2 cellular contexts compared by ENCODE assay signal in genomic region chr21:37423103-37423502, GRCh38.
TF ChIP-seq lines count a peak whose summit lies in the region.

No MANE protein-coding gene starts in this region.

TF ChIP-seq in GM23338, 12 proteins besides CTCF, POLR2A, EP300 and RAD21:
- TF ChIP-seq REST (IDR thresholded peaks at IDR 0.05; ENCODE audit: unreplicated experiment) = no peak
- TF ChIP-seq EZH2 (IDR thresholded peaks at IDR 0.05; ENCODE audit: low read depth, unreplicated experiment) = no peak
- TF ChIP-seq CREB1 (CRISPR knock-in tag; IDR thresholded peaks at IDR 0.05; ENCODE audit: low read depth) = no peak
- no peak for TF ChIP-seq EZH2phosphoT487 (IDR thresholded peaks at IDR 0.05; ENCODE audit: unreplicated experiment)
- TF ChIP-seq ZNF114 (CRISPR knock-in tag; IDR thresholded peaks at IDR 0.05) = no peak
- no peak for TF ChIP-seq POLR2AphosphoS5 (IDR thresholded peaks at IDR 0.05; ENCODE audit: low read depth)
- TF ChIP-seq, protein P1, sequence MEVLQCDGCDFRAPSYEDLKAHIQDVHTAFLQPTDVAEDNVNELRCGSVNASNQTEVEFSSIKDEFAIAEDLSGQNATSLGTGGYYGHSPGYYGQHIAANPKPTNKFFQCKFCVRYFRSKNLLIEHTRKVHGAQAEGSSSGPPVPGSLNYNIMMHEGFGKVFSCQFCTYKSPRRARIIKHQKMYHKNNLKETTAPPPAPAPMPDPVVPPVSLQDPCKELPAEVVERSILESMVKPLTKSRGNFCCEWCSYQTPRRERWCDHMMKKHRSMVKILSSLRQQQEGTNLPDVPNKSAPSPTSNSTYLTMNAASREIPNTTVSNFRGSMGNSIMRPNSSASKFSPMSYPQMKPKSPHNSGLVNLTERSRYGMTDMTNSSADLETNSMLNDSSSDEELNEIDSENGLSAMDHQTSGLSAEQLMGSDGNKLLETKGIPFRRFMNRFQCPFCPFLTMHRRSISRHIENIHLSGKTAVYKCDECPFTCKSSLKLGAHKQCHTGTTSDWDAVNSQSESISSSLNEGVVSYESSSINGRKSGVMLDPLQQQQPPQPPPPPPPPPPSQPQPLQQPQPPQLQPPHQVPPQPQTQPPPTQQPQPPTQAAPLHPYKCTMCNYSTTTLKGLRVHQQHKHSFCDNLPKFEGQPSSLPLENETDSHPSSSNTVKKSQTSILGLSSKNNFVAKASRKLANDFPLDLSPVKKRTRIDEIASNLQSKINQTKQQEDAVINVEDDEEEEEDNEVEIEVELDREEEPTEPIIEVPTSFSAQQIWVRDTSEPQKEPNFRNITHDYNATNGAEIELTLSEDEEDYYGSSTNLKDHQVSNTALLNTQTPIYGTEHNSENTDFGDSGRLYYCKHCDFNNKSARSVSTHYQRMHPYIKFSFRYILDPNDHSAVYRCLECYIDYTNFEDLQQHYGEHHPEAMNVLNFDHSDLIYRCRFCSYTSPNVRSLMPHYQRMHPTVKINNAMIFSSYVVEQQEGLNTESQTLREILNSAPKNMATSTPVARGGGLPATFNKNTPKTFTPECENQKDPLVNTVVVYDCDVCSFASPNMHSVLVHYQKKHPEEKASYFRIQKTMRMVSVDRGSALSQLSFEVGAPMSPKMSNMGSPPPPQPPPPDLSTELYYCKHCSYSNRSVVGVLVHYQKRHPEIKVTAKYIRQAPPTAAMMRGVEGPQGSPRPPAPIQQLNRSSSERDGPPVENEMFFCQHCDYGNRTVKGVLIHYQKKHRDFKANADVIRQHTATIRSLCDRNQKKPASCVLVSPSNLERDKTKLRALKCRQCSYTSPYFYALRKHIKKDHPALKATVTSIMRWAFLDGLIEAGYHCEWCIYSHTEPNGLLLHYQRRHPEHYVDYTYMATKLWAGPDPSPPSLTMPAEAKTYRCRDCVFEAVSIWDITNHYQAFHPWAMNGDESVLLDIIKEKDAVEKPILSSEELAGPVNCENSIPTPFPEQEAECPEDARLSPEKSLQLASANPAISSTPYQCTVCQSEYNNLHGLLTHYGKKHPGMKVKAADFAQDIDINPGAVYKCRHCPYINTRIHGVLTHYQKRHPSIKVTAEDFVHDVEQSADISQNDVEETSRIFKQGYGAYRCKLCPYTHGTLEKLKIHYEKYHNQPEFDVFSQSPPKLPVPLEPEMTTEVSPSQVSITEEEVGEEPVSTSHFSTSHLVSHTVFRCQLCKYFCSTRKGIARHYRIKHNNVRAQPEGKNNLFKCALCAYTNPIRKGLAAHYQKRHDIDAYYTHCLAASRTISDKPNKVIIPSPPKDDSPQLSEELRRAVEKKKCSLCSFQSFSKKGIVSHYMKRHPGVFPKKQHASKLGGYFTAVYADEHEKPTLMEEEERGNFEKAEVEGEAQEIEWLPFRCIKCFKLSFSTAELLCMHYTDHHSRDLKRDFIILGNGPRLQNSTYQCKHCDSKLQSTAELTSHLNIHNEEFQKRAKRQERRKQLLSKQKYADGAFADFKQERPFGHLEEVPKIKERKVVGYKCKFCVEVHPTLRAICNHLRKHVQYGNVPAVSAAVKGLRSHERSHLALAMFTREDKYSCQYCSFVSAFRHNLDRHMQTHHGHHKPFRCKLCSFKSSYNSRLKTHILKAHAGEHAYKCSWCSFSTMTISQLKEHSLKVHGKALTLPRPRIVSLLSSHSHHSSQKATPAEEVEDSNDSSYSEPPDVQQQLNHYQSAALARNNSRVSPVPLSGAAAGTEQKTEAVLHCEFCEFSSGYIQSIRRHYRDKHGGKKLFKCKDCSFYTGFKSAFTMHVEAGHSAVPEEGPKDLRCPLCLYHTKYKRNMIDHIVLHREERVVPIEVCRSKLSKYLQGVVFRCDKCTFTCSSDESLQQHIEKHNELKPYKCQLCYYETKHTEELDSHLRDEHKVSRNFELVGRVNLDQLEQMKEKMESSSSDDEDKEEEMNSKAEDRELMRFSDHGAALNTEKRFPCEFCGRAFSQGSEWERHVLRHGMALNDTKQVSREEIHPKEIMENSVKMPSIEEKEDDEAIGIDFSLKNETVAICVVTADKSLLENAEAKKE (CRISPR knock-in tag; IDR thresholded peaks at IDR 0.05) = no peak
- no peak for TF ChIP-seq STAT1 (IDR thresholded peaks at IDR 0.05; ENCODE audit: unreplicated experiment)
- no peak for TF ChIP-seq NANOG (IDR thresholded peaks at IDR 0.05; ENCODE audit: borderline replicate concordance)
- TF ChIP-seq JUNB (IDR thresholded peaks at IDR 0.05; ENCODE audit: unreplicated experiment) = no peak
- no peak for TF ChIP-seq ETS1 (IDR thresholded peaks at IDR 0.05)
- no peak for TF ChIP-seq ZNF331 (CRISPR knock-in tag; IDR thresholded peaks at IDR 0.05; ENCODE audit: low read depth)
TF ChIP-seq in GM23338: peak in this region for 0.

TF ChIP-seq in K562, 482 proteins besides CTCF, POLR2A, EP300 and RAD21:
- TF ChIP-seq ATF7 (IDR thresholded peaks at IDR 0.05) (no peak), PKNOX1 (IDR thresholded peaks at IDR 0.05) (0 out of 2 replicates have a peak, but pooled peaks have one; percentile 12), SMARCB1 (IDR thresholded peaks at IDR 0.05; ENCODE audit: insufficient read length, low read depth) (no peak), ARID3A (IDR thresholded peaks at IDR 0.05; ENCODE audit: borderline replicate concordance, low read depth, low read length) (no peak), ZBTB12 (CRISPR knock-in tag; IDR thresholded peaks at IDR 0.05) (no peak), KDM1A (IDR thresholded peaks at IDR 0.05) (no peak), ILK (tag; IDR thresholded peaks at IDR 0.05; ENCODE audit: borderline replicate concordance, low read depth) (no peak)
- TF ChIP-seq, protein P2, sequence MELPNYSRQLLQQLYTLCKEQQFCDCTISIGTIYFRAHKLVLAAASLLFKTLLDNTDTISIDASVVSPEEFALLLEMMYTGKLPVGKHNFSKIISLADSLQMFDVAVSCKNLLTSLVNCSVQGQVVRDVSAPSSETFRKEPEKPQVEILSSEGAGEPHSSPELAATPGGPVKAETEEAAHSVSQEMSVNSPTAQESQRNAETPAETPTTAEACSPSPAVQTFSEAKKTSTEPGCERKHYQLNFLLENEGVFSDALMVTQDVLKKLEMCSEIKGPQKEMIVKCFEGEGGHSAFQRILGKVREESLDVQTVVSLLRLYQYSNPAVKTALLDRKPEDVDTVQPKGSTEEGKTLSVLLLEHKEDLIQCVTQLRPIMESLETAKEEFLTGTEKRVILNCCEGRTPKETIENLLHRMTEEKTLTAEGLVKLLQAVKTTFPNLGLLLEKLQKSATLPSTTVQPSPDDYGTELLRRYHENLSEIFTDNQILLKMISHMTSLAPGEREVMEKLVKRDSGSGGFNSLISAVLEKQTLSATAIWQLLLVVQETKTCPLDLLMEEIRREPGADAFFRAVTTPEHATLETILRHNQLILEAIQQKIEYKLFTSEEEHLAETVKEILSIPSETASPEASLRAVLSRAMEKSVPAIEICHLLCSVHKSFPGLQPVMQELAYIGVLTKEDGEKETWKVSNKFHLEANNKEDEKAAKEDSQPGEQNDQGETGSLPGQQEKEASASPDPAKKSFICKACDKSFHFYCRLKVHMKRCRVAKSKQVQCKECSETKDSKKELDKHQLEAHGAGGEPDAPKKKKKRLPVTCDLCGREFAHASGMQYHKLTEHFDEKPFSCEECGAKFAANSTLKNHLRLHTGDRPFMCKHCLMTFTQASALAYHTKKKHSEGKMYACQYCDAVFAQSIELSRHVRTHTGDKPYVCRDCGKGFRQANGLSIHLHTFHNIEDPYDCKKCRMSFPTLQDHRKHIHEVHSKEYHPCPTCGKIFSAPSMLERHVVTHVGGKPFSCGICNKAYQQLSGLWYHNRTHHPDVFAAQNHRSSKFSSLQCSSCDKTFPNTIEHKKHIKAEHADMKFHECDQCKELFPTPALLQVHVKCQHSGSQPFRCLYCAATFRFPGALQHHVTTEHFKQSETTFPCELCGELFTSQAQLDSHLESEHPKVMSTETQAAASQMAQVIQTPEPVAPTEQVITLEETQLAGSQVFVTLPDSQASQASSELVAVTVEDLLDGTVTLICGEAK (IDR thresholded peaks at IDR 0.05) = peak; percentile 35; the same call in 1 of the 2 replicates
- TF ChIP-seq, protein P2 (CRISPR knock-in tag; IDR thresholded peaks at IDR 0.05) = no peak
TF ChIP-seq in K562: peak in this region for 2.
